In the genomic region with DNA sequence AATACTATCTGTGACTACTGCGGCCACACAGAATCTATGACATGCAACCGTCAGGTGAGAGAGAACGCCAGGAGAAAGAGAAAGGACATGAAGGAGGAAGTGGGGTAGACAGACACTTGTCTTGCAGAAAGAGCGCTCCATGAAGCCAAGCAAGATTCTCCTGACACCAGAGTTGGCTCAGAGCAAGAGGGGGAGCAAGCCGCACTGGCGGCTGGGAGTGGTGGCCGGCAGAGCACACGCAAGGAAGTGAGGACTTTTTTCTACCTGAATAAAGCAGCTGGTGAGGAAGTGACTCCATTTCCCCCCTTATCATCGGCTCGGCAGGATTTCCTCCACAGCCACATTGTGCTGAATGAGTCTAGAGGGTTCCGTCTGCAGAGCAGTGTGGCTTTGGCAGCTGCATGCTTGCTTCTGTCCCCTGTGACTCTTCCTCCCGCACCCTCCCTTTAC, we compare ENCODE assay signal across 7 cellular contexts.
A peak's percentile ranks its signal among the peaks of the same experiment; 100 is the strongest.
DNase-seq lines count a peak whose midpoint lies in the region; ATAC-seq, FAIRE-seq and TF ChIP-seq lines count a peak whose summit lies in the region.

No MANE protein-coding gene starts in this region.

- intact Hi-C loops in K562 (cut with micrococcal nuclease) (loop anchor here (10.0 kb wide), 1 partner anchor 77 kb away; no protein-coding TSS in a partner anchor), sciatic nerve (cut with DNase I) (no loop called here)

- H4K20me1 ChIP-seq in OCI-LY3 (ENCODE audit: insufficient read depth, low read length) (peaks cover 57% of the 10 kb centered on the region), K562 (replicated peaks; ENCODE audit: control insufficient read depth, insufficient read depth, low read length) (no peaks in the 10 kb centered on the region)

- H2AFZ ChIP-seq in OCI-LY3 (ENCODE audit: low read depth, low read length) = no peak overlapping the region
- peak overlapping the region; percentile 75 for H2AFZ ChIP-seq in K562 (ENCODE audit: low read depth, low read length)

- in situ Hi-C loops in K562 (cut with MboI) = loop anchor here (10.0 kb wide), 1 partner anchor 297 kb away; no protein-coding TSS in a partner anchor

- no peak for TF ChIP-seq POLR2A in K562 (conservative IDR thresholded peaks at IDR 0.05)

- TF ChIP-seq EP300 in K562 (IDR thresholded peaks at IDR 0.05; ENCODE audit: low read length) = no peak

- H3K36me3 ChIP-seq in OCI-LY3 (replicated peaks; ENCODE audit: low read depth, low read length) (peaks cover 40% of the 10 kb centered on the region), K562 (ENCODE audit: control insufficient read depth, insufficient read depth, low read length) (no peaks in the 10 kb centered on the region)

- H3K27ac ChIP-seq in OCI-LY3 (ENCODE audit: low read length) = peak overlapping the region; percentile 76
- no peak overlapping the region for H3K27ac ChIP-seq in K562 (ENCODE audit: extremely low read depth, low read depth, low read length)

- H3K27me3 ChIP-seq in OCI-LY3 (ENCODE audit: low read depth, low read length) (no peaks in the 10 kb centered on the region), K562 (ENCODE audit: control insufficient read depth in 2 of 2, insufficient read depth in 2 of 2, low read length in 2 of 2) (peaks cover 3 to 23% of the 10 kb centered on the region in 2 experiments; a peak in 3 of 5 replicates)

- H3K79me2 ChIP-seq in OCI-LY3 (ENCODE audit: low read length) (peaks cover 98% of the 10 kb centered on the region), K562 (ENCODE audit: control insufficient read depth, insufficient read depth, low read length) (no peaks in the 10 kb centered on the region)

- peaks cover 81% of the 10 kb centered on the region for H3K4me1 ChIP-seq in OCI-LY3 (ENCODE audit: low read length)
- no peaks in the 10 kb centered on the region for H3K4me1 ChIP-seq in K562 (replicated peaks in 1 of 2; ENCODE audit: control insufficient read depth in 2 of 2, insufficient read depth in 2 of 2, low read length in 2 of 2)

- H3K4me2 ChIP-seq in OCI-LY3 (ENCODE audit: low read length) = peak overlapping the region; percentile 79
- H3K4me2 ChIP-seq in K562 (ENCODE audit: insufficient read depth, low read length) = peak overlapping the region; percentile 29

- POLR2A ChIA-PET in K562 (lab: Yijun Ruan, JAX) = no interaction called here

- no peaks in the 10 kb centered on the region for H3K9me1 ChIP-seq in K562 (ENCODE audit: control insufficient read depth, insufficient read depth, low read length)

- BruUV-seq in K562 (replicated peaks; lab: Mats Ljungman, UMichigan) = no TSS peak

- H3K9me3 ChIP-seq in OCI-LY3 (ENCODE audit: insufficient read depth, low read length) (peaks cover 9% of the 10 kb centered on the region), K562 (replicated peaks; ENCODE audit: control insufficient read depth, insufficient read depth, low read depth, low read length) (no peaks in the 10 kb centered on the region)

- TF ChIP-seq CTCF in OCI-LY3 (IDR thresholded peaks at IDR 0.05; ENCODE audit: low read depth, low read length) (no peak), K562 (IDR thresholded peaks at IDR 0.05 in 2 of 3, conservative IDR thresholded peaks at IDR 0.05 in 1 of 3; ENCODE audit: insufficient read depth in 2 of 3, low read depth in 1 of 3, low read length in 3 of 3) (no peak)

- FAIRE-seq in K562 (lab: Jason Lieb, UNC) = no peak

- H3K4me3 ChIP-seq in OCI-LY3 (ENCODE audit: low read length) = peak overlapping the region; percentile 61
- H3K4me3 ChIP-seq in K562 = no peak overlapping the region; the same call in 1 of the 2 replicates

- H3K9ac ChIP-seq in OCI-LY3 (ENCODE audit: low read length) = peak overlapping the region; percentile 39
- no peak overlapping the region for H3K9ac ChIP-seq in K562 (ENCODE audit: insufficient read depth in 1 of 2, low read depth in 2 of 2, low read length in 2 of 2)

- WGBS in K562 (ENCODE audit: insufficient coverage, low coverage, missing lambda C conversion rate) = 3% methylated on average over 11 of the region's 12 CpGs

- CTCF ChIA-PET in K562 (lab: Yijun Ruan, JAX; ENCODE audit: low intra/inter-chr PET ratio) = no interaction called here

- TF ChIP-seq RAD21 in K562 (CRISPR knock-in tag; conservative IDR thresholded peaks at IDR 0.05 in 1 of 2, IDR thresholded peaks at IDR 0.05 in 1 of 2) = no peak

- peak; percentile 23 for ATAC-seq in GM21515 (IDR thresholded peaks at IDR 0.05; ENCODE audit: unreplicated experiment)
- ATAC-seq in K562 = peak; percentile 37
- peak; percentile 69 for ATAC-seq in sciatic nerve
- ATAC-seq in GM18873 (IDR thresholded peaks at IDR 0.05; ENCODE audit: low FRiP score, unreplicated experiment) = no peak

- DNase-seq in K562 (ENCODE audit: extremely low read depth in 1 of 4, low spot score in 3 of 4) (no peak), sciatic nerve (ENCODE audit: low spot score) (no peak), SKM-1 (lab: John Stamatoyannopoulos, UW; ENCODE audit: unreplicated experiment) (no peak), cortex of kidney (lab: John Stamatoyannopoulos, UW) (no peak)

TF ChIP-seq in K562, 482 proteins besides CTCF, POLR2A, EP300 and RAD21 (continues in another document):
- TF ChIP-seq KAT8 (IDR thresholded peaks at IDR 0.05; ENCODE audit: low read depth) (no peak), PHB2 (IDR thresholded peaks at IDR 0.05; ENCODE audit: low read depth) (no peak), ZNF253 (CRISPR knock-in tag; conservative IDR thresholded peaks at IDR 0.05) (no peak), BACH1 (tag; IDR thresholded peaks at IDR 0.05) (no peak), ZNF57 (CRISPR knock-in tag; IDR thresholded peaks at IDR 0.05) (no peak)
- TF ChIP-seq, protein P1, sequence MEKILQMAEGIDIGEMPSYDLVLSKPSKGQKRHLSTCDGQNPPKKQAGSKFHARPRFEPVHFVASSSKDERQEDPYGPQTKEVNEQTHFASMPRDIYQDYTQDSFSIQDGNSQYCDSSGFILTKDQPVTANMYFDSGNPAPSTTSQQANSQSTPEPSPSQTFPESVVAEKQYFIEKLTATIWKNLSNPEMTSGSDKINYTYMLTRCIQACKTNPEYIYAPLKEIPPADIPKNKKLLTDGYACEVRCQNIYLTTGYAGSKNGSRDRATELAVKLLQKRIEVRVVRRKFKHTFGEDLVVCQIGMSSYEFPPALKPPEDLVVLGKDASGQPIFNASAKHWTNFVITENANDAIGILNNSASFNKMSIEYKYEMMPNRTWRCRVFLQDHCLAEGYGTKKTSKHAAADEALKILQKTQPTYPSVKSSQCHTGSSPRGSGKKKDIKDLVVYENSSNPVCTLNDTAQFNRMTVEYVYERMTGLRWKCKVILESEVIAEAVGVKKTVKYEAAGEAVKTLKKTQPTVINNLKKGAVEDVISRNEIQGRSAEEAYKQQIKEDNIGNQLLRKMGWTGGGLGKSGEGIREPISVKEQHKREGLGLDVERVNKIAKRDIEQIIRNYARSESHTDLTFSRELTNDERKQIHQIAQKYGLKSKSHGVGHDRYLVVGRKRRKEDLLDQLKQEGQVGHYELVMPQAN (IDR thresholded peaks at IDR 0.05; ENCODE audit: borderline replicate concordance) = no peak
- TF ChIP-seq, protein P2, sequence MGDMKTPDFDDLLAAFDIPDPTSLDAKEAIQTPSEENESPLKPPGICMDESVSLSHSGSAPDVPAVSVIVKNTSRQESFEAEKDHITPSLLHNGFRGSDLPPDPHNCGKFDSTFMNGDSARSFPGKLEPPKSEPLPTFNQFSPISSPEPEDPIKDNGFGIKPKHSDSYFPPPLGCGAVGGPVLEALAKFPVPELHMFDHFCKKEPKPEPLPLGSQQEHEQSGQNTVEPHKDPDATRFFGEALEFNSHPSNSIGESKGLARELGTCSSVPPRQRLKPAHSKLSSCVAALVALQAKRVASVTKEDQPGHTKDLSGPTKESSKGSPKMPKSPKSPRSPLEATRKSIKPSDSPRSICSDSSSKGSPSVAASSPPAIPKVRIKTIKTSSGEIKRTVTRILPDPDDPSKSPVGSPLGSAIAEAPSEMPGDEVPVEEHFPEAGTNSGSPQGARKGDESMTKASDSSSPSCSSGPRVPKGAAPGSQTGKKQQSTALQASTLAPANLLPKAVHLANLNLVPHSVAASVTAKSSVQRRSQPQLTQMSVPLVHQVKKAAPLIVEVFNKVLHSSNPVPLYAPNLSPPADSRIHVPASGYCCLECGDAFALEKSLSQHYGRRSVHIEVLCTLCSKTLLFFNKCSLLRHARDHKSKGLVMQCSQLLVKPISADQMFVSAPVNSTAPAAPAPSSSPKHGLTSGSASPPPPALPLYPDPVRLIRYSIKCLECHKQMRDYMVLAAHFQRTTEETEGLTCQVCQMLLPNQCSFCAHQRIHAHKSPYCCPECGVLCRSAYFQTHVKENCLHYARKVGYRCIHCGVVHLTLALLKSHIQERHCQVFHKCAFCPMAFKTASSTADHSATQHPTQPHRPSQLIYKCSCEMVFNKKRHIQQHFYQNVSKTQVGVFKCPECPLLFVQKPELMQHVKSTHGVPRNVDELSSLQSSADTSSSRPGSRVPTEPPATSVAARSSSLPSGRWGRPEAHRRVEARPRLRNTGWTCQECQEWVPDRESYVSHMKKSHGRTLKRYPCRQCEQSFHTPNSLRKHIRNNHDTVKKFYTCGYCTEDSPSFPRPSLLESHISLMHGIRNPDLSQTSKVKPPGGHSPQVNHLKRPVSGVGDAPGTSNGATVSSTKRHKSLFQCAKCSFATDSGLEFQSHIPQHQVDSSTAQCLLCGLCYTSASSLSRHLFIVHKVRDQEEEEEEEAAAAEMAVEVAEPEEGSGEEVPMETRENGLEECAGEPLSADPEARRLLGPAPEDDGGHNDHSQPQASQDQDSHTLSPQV (IDR thresholded peaks at IDR 0.05) = no peak
- TF ChIP-seq, protein P3, sequence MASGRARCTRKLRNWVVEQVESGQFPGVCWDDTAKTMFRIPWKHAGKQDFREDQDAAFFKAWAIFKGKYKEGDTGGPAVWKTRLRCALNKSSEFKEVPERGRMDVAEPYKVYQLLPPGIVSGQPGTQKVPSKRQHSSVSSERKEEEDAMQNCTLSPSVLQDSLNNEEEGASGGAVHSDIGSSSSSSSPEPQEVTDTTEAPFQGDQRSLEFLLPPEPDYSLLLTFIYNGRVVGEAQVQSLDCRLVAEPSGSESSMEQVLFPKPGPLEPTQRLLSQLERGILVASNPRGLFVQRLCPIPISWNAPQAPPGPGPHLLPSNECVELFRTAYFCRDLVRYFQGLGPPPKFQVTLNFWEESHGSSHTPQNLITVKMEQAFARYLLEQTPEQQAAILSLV (tag; IDR thresholded peaks at IDR 0.05) = no peak
